ENCODE assay signal across 1 cellular context in the genomic region with DNA sequence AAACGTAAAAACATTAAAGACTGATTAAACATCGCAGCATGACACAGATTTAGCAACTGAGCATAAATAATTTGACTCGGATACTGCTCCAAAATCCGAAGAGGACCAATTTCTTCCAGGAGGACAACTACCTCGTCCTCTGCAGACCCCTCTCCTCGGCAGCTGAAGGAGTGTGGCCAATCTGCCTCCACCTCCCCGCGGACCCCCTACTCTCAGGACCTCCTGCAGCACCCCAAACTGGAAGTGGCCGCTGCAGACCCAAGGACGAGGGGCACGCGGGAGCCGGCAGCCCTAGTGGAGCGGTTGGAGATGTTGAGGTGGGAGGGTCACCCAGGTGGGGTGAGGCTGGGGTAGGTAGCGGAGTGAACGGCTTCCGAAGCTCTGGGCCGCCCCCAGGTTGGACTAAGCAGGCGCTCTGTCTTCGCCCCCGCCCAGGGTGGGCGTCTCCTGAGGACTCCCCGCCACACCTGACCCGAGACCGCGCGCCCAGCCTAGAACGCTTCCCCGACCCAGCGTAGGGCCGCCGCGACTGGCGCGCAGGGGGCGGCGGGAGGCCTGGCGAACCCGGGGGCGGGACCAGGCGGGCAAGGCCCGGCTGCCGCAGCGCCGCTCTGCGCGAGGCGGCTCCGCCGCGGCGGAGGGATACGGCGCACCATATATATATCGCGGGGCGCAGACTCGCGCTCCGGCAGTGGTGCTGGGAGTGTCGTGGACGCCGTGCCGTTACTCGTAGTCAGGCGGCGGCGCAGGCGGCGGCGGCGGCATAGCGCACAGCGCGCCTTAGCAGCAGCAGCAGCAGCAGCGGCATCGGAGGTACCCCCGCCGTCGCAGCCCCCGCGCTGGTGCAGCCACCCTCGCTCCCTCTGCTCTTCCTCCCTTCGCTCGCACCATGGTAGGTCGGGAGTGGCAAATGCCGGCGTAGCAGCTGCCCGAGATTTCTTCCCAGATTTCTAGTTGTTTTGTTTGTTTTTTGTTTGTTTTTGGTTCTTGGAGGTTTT.
A peak's percentile ranks its signal among the peaks of the same experiment; 100 is the strongest.
TF ChIP-seq lines count a peak whose summit lies in the region.

A gene (plus strand): TSS at position 688 of the 998 bp plus-strand sequence. CDS start 202 bp downstream, at position 890.

TF ChIP-seq in K562, 482 proteins besides CTCF, POLR2A, EP300 and RAD21 (continued from another document and continues in another):
- TF ChIP-seq, protein P1, sequence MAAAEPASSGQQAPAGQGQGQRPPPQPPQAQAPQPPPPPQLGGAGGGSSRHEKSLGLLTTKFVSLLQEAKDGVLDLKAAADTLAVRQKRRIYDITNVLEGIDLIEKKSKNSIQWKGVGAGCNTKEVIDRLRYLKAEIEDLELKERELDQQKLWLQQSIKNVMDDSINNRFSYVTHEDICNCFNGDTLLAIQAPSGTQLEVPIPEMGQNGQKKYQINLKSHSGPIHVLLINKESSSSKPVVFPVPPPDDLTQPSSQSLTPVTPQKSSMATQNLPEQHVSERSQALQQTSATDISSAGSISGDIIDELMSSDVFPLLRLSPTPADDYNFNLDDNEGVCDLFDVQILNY (CRISPR knock-in tag; IDR thresholded peaks at IDR 0.05): 0 out of 2 replicates have a peak, but pooled peaks have one; percentile 53
- TF ChIP-seq RCOR1 (IDR thresholded peaks at IDR 0.05; ENCODE audit: borderline replicate concordance in 1 of 2, low read depth in 2 of 2, low read length in 2 of 2): 0 out of 4 replicates have a peak, but pooled peaks of 1 of the 2 experiments have one; percentile 42
- no peak for TF ChIP-seq PHTF2 (CRISPR knock-in tag; IDR thresholded peaks at IDR 0.05)
- no peak for TF ChIP-seq ZZZ3 (IDR thresholded peaks at IDR 0.05)
- TF ChIP-seq ARNT (IDR thresholded peaks at IDR 0.05): no peak
- TF ChIP-seq BCOR (IDR thresholded peaks at IDR 0.05): peak; percentile 58
- TF ChIP-seq, protein P2, sequence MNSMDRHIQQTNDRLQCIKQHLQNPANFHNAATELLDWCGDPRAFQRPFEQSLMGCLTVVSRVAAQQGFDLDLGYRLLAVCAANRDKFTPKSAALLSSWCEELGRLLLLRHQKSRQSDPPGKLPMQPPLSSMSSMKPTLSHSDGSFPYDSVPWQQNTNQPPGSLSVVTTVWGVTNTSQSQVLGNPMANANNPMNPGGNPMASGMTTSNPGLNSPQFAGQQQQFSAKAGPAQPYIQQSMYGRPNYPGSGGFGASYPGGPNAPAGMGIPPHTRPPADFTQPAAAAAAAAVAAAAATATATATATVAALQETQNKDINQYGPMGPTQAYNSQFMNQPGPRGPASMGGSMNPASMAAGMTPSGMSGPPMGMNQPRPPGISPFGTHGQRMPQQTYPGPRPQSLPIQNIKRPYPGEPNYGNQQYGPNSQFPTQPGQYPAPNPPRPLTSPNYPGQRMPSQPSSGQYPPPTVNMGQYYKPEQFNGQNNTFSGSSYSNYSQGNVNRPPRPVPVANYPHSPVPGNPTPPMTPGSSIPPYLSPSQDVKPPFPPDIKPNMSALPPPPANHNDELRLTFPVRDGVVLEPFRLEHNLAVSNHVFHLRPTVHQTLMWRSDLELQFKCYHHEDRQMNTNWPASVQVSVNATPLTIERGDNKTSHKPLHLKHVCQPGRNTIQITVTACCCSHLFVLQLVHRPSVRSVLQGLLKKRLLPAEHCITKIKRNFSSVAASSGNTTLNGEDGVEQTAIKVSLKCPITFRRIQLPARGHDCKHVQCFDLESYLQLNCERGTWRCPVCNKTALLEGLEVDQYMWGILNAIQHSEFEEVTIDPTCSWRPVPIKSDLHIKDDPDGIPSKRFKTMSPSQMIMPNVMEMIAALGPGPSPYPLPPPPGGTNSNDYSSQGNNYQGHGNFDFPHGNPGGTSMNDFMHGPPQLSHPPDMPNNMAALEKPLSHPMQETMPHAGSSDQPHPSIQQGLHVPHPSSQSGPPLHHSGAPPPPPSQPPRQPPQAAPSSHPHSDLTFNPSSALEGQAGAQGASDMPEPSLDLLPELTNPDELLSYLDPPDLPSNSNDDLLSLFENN (IDR thresholded peaks at IDR 0.05; ENCODE audit: low read depth in 2 of 2, low read length in 2 of 2): peak in 1 of 2 experiments; percentile 84; a peak in 1 of 4 replicates
- TF ChIP-seq MTA3 (IDR thresholded peaks at IDR 0.05; ENCODE audit: borderline replicate concordance): peak; percentile 99
- TF ChIP-seq, protein P3, sequence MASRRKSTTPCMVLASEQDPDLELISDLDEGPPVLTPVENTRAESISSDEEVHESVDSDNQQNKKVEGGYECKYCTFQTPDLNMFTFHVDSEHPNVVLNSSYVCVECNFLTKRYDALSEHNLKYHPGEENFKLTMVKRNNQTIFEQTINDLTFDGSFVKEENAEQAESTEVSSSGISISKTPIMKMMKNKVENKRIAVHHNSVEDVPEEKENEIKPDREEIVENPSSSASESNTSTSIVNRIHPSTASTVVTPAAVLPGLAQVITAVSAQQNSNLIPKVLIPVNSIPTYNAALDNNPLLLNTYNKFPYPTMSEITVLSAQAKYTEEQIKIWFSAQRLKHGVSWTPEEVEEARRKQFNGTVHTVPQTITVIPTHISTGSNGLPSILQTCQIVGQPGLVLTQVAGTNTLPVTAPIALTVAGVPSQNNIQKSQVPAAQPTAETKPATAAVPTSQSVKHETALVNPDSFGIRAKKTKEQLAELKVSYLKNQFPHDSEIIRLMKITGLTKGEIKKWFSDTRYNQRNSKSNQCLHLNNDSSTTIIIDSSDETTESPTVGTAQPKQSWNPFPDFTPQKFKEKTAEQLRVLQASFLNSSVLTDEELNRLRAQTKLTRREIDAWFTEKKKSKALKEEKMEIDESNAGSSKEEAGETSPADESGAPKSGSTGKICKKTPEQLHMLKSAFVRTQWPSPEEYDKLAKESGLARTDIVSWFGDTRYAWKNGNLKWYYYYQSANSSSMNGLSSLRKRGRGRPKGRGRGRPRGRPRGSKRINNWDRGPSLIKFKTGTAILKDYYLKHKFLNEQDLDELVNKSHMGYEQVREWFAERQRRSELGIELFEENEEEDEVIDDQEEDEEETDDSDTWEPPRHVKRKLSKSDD (conservative IDR thresholded peaks at IDR 0.05; ENCODE audit: low read length): 0 out of 2 replicates have a peak, but pooled peaks have one; percentile 23
- TF ChIP-seq HMGN3 (IDR thresholded peaks at IDR 0.05; ENCODE audit: borderline replicate concordance, extremely low read depth, insufficient read length, low read depth, low read length): peak; percentile 92
- TF ChIP-seq, protein P4, sequence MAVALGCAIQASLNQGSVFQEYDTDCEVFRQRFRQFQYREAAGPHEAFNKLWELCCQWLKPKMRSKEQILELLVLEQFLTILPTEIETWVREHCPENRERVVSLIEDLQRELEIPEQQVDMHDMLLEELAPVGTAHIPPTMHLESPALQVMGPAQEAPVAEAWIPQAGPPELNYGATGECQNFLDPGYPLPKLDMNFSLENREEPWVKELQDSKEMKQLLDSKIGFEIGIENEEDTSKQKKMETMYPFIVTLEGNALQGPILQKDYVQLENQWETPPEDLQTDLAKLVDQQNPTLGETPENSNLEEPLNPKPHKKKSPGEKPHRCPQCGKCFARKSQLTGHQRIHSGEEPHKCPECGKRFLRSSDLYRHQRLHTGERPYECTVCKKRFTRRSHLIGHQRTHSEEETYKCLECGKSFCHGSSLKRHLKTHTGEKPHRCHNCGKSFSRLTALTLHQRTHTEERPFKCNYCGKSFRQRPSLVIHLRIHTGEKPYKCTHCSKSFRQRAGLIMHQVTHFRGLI (CRISPR knock-in tag; IDR thresholded peaks at IDR 0.05): no peak
- 0 out of 2 replicates have a peak, but pooled peaks have one; percentile 33 for TF ChIP-seq GABPB2 (CRISPR knock-in tag; conservative IDR thresholded peaks at IDR 0.05)
- TF ChIP-seq SMARCE1 (IDR thresholded peaks at IDR 0.05): no peak
- TF ChIP-seq ZNF384 (IDR thresholded peaks at IDR 0.05; ENCODE audit: low read depth, low read length): peak; percentile 41; the same call in 1 of the 2 replicates
- no peak for TF ChIP-seq CAMTA2 (CRISPR knock-in tag; conservative IDR thresholded peaks at IDR 0.05)
- TF ChIP-seq, protein P5, sequence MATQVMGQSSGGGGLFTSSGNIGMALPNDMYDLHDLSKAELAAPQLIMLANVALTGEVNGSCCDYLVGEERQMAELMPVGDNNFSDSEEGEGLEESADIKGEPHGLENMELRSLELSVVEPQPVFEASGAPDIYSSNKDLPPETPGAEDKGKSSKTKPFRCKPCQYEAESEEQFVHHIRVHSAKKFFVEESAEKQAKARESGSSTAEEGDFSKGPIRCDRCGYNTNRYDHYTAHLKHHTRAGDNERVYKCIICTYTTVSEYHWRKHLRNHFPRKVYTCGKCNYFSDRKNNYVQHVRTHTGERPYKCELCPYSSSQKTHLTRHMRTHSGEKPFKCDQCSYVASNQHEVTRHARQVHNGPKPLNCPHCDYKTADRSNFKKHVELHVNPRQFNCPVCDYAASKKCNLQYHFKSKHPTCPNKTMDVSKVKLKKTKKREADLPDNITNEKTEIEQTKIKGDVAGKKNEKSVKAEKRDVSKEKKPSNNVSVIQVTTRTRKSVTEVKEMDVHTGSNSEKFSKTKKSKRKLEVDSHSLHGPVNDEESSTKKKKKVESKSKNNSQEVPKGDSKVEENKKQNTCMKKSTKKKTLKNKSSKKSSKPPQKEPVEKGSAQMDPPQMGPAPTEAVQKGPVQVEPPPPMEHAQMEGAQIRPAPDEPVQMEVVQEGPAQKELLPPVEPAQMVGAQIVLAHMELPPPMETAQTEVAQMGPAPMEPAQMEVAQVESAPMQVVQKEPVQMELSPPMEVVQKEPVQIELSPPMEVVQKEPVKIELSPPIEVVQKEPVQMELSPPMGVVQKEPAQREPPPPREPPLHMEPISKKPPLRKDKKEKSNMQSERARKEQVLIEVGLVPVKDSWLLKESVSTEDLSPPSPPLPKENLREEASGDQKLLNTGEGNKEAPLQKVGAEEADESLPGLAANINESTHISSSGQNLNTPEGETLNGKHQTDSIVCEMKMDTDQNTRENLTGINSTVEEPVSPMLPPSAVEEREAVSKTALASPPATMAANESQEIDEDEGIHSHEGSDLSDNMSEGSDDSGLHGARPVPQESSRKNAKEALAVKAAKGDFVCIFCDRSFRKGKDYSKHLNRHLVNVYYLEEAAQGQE (CRISPR knock-in tag; IDR thresholded peaks at IDR 0.05; ENCODE audit: low read depth): 0 out of 2 replicates have a peak, but pooled peaks have one; percentile 40
- no peak for TF ChIP-seq ZFP36 (IDR thresholded peaks at IDR 0.05; ENCODE audit: low read depth, low read length, partially characterized antibody)
- peak; percentile 18; the same call in 1 of the 2 replicates for TF ChIP-seq GABPA (tag; conservative IDR thresholded peaks at IDR 0.05; ENCODE audit: low read depth)
- TF ChIP-seq MYC (IDR thresholded peaks at IDR 0.05; ENCODE audit: low read depth, low read length): peak; percentile 74
- TF ChIP-seq MYC (CRISPR knock-in tag; IDR thresholded peaks at IDR 0.05; ENCODE audit: borderline replicate concordance, low read depth): no peak
- TF ChIP-seq GATAD2A (IDR thresholded peaks at IDR 0.05): no peak
- TF ChIP-seq, protein P6, sequence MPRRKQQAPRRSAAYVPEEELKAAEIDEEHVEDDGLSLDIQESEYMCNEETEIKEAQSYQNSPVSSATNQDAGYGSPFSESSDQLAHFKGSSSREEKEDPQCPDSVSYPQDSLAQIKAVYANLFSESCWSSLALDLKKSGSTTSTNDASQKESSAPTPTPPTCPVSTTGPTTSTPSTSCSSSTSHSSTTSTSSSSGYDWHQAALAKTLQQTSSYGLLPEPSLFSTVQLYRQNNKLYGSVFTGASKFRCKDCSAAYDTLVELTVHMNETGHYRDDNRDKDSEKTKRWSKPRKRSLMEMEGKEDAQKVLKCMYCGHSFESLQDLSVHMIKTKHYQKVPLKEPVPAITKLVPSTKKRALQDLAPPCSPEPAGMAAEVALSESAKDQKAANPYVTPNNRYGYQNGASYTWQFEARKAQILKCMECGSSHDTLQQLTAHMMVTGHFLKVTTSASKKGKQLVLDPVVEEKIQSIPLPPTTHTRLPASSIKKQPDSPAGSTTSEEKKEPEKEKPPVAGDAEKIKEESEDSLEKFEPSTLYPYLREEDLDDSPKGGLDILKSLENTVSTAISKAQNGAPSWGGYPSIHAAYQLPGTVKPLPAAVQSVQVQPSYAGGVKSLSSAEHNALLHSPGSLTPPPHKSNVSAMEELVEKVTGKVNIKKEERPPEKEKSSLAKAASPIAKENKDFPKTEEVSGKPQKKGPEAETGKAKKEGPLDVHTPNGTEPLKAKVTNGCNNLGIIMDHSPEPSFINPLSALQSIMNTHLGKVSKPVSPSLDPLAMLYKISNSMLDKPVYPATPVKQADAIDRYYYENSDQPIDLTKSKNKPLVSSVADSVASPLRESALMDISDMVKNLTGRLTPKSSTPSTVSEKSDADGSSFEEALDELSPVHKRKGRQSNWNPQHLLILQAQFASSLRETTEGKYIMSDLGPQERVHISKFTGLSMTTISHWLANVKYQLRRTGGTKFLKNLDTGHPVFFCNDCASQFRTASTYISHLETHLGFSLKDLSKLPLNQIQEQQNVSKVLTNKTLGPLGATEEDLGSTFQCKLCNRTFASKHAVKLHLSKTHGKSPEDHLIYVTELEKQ (CRISPR knock-in tag; IDR thresholded peaks at IDR 0.05): no peak
- peak; percentile 81 for TF ChIP-seq TAF9B (IDR thresholded peaks at IDR 0.05; ENCODE audit: partially characterized antibody)
- no peak for TF ChIP-seq DIDO1 (tag; IDR thresholded peaks at IDR 0.05; ENCODE audit: low read depth)
- TF ChIP-seq, protein P7, sequence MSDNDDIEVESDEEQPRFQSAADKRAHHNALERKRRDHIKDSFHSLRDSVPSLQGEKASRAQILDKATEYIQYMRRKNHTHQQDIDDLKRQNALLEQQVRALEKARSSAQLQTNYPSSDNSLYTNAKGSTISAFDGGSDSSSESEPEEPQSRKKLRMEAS (CRISPR knock-in tag; IDR thresholded peaks at IDR 0.05): no peak; the same call in 1 of the 2 replicates
- no peak for TF ChIP-seq SMAD2 (IDR thresholded peaks at IDR 0.05; ENCODE audit: low read depth, low read length)
- no peak for TF ChIP-seq ZNF589 (CRISPR knock-in tag; IDR thresholded peaks at IDR 0.05; ENCODE audit: low read depth)
- TF ChIP-seq TAF1 (IDR thresholded peaks at IDR 0.05; ENCODE audit: control insufficient read depth, extremely low read depth, insufficient read depth, low read length, severe bottlenecking): peak; percentile 98
- TF ChIP-seq ELF2 (CRISPR knock-in tag; IDR thresholded peaks at IDR 0.05): no peak
- TF ChIP-seq C11orf30 (IDR thresholded peaks at IDR 0.05; ENCODE audit: low read depth): no peak
- TF ChIP-seq FIP1L1 (IDR thresholded peaks at IDR 0.05; ENCODE audit: low read depth, low read length, poor library complexity, severe bottlenecking): peak; percentile 93
- no peak for TF ChIP-seq DPF2 (IDR thresholded peaks at IDR 0.05)
- TF ChIP-seq ZNF785 (CRISPR knock-in tag; IDR thresholded peaks at IDR 0.05): no peak
- peak; percentile 33; the same call in 1 of the 2 replicates for TF ChIP-seq NCOR1 (IDR thresholded peaks at IDR 0.05)
